1 cellular context compared by ENCODE assay signal in genomic region chr6:36327226-36328009, GRCh38.
TF ChIP-seq lines count a peak whose summit lies in the region.

No MANE protein-coding gene starts in this region.

TF ChIP-seq in GM23338, 12 proteins besides CTCF, POLR2A, EP300 and RAD21:
- no peak for TF ChIP-seq JUNB (IDR thresholded peaks at IDR 0.05; ENCODE audit: unreplicated experiment)
- TF ChIP-seq ETS1 (IDR thresholded peaks at IDR 0.05) = no peak
- TF ChIP-seq STAT1 (IDR thresholded peaks at IDR 0.05; ENCODE audit: unreplicated experiment) = no peak
